Comparison of ENCODE assay signal across 38 cellular contexts in the genomic region with DNA sequence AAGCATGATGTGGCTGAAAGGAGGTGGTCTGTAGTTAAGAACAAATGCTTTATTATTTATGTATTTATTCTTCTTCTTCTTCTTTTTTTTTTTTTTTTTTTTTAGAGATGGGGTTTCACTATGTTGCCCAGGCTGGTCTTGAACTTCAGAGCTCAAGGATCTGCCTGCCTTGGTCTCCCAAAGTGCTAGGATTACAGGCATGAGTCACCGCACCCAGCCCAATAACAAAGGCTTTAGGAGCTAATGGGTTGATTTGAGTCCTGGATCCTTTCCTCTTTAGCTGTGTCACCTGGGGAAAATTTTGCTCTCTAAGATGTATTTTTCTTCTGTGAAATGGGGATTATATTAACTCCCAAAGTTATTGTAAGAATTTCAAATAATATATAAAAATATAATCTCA.
"Had no signal": no experiment of that assay in that cellular context is flagged by ENCODE, and none has a peak within 500 bp of the region (broad histone marks: within the 10 kb centered on the region; RNA-seq: fewer than 3 reads in every experiment).

No MANE protein-coding gene starts in this region.

- H3K4me1 ChIP-seq: adrenal gland, body of pancreas, breast epithelium had no signal

- H3K27ac ChIP-seq: adrenal gland, body of pancreas, brain microvascular endothelial cell, breast epithelium, VCaP had no signal

- H3K4me3 Mint-ChIP-seq: activated CD4-positive, alpha-beta memory T cell treated with anti-CD3 and anti-CD28 coated beads, Interleukin-2, amount 10 ng/mL, durations not matched to agents 7 days and 5 days; activated CD4-positive, alpha-beta T cell treated with anti-CD3 and anti-CD28 coated beads for 36 hours; activated CD4-positive, alpha-beta T cell treated with anti-CD3 and anti-CD28 coated beads, Interleukin-2, amount 10 ng/mL, durations not matched to agents 7 days and 5 days; activated CD8-positive, alpha-beta memory T cell treated with anti-CD3 and anti-CD28 coated beads, Interleukin-2, amount 10 ng/mL, durations not matched to agents 7 days and 5 days; activated CD8-positive, alpha-beta T cell treated with anti-CD3 and anti-CD28 coated beads, Interleukin-2, amount 10 ng/mL, durations not matched to agents 7 days and 5 days; activated naive CD4-positive, alpha-beta T cell treated with anti-CD3 and anti-CD28 coated beads for 36 hours; activated naive CD8-positive, alpha-beta T cell treated with anti-CD3 and anti-CD28 coated beads for 36 hours; activated T-cell treated with anti-CD3 and anti-CD28 coated beads, Interleukin-2, amount 50 U/mL, for 4 hours; activated T-cell treated with anti-CD3 and anti-CD28 coated beads, Interleukin-2, amount 50 U/mL, for 72 hours; activated T-helper 1 cell treated with anti-CD3 and anti-CD28 coated beads, Interleukin-12 subunit alpha, Interleukin-12 subunit beta, Interleukin-2, Interleukin-4 antibody, amounts not matched to agents 30 ng/mL and 10 ng/mL and 1 ng/mL, durations not matched to agents 14 hours and 24 hours and 36 hours; activated T-helper 17 cell treated with anti-CD3 and anti-CD28 coated beads, Interleukin-2, amount 50 U/mL, for 72 hours; T-helper 1 cell treated with Interleukin-12 subunit alpha and Interleukin-12 subunit beta and Interleukin-4 antibody, amounts not matched to agents 30 μg/mL and 1 μg/mL, for 36 hours; T-helper 2 cell treated with Interferon-gamma antibody and Interleukin-4, amounts not matched to agents 5 μg/mL and 100 μg/mL, for 36 hours had no signal

- H3K4me3 ChIP-seq: adrenal gland, body of pancreas, breast epithelium had no signal

- H3K27me3 ChIP-seq: adrenal gland, body of pancreas, brain microvascular endothelial cell, breast epithelium had no signal

- FAIRE-seq: astrocyte, TTC549 had no signal

- H3K36me3 Mint-ChIP-seq: activated CD8-positive, alpha-beta memory T cell treated with anti-CD3 and anti-CD28 coated beads, Interleukin-2, amount 10 ng/mL, durations not matched to agents 7 days and 5 days; activated naive CD4-positive, alpha-beta T cell treated with anti-CD3 and anti-CD28 coated beads, Interleukin-2, amount 50 U/mL, for 72 hours; activated naive CD8-positive, alpha-beta T cell treated with anti-CD3 and anti-CD28 coated beads for 36 hours had no signal

- H3K4me1 Mint-ChIP-seq: activated CD4-positive, alpha-beta memory T cell treated with anti-CD3 and anti-CD28 coated beads, Interleukin-2, amount 10 ng/mL, durations not matched to agents 7 days and 5 days; activated CD4-positive, alpha-beta T cell treated with anti-CD3 and anti-CD28 coated beads for 36 hours; activated CD4-positive, alpha-beta T cell treated with anti-CD3 and anti-CD28 coated beads, Interleukin-2, amount 10 ng/mL, durations not matched to agents 7 days and 5 days; activated CD8-positive, alpha-beta memory T cell treated with anti-CD3 and anti-CD28 coated beads, Interleukin-2, amount 10 ng/mL, durations not matched to agents 7 days and 5 days; activated naive CD8-positive, alpha-beta T cell treated with anti-CD3 and anti-CD28 coated beads for 36 hours; activated T-helper 17 cell treated with anti-CD3 and anti-CD28 coated beads, Interleukin-2, amount 50 U/mL, for 72 hours had no signal

- ATAC-seq: activated CD4-positive, alpha-beta T cell treated with anti-CD3 and anti-CD28 coated beads for 36 hours; activated CD4-positive, CD25-positive, alpha-beta regulatory T cell treated with anti-CD3 and anti-CD28 coated beads, Interleukin-2, amount 50 U/mL, for 24 hours; activated CD8-positive, alpha-beta memory T cell treated with anti-CD3 and anti-CD28 coated beads, Interleukin-2, amount 10 ng/mL, durations not matched to agents 7 days and 5 days; activated CD8-positive, alpha-beta T cell treated with anti-CD3 and anti-CD28 coated beads, Interleukin-2, amount 10 ng/mL, durations not matched to agents 7 days and 5 days; activated naive CD4-positive, alpha-beta T cell treated with anti-CD3 and anti-CD28 coated beads, Interleukin-2, amount 50 U/mL, for 72 hours; activated T-cell treated with anti-CD3 and anti-CD28 coated beads, Interleukin-2, amount 50 U/mL, for 4 hours; activated T-cell treated with anti-CD3 and anti-CD28 coated beads, Interleukin-2, amount 50 U/mL, for 72 hours; activated T-helper 17 cell treated with anti-CD3 and anti-CD28 coated beads, Interleukin-2, amount 50 U/mL, for 72 hours; body of pancreas had no signal

- H3K9me3 Mint-ChIP-seq: activated CD4-positive, alpha-beta memory T cell treated with anti-CD3 and anti-CD28 coated beads, Interleukin-2, amount 10 ng/mL, durations not matched to agents 7 days and 5 days; activated CD4-positive, alpha-beta T cell treated with anti-CD3 and anti-CD28 coated beads, Interleukin-2, amount 10 ng/mL, durations not matched to agents 7 days and 5 days; activated naive CD4-positive, alpha-beta T cell treated with anti-CD3 and anti-CD28 coated beads, Interleukin-2, amount 50 U/mL, for 72 hours; activated naive CD8-positive, alpha-beta T cell treated with anti-CD3 and anti-CD28 coated beads for 36 hours; activated T-cell treated with anti-CD3 and anti-CD28 coated beads, Interleukin-2, amount 50 U/mL, for 4 hours; activated T-cell treated with anti-CD3 and anti-CD28 coated beads, Interleukin-2, amount 50 U/mL, for 72 hours; activated T-helper 1 cell treated with anti-CD3 and anti-CD28 coated beads, Interleukin-12 subunit alpha, Interleukin-12 subunit beta, Interleukin-2, Interleukin-4 antibody, amounts not matched to agents 30 ng/mL and 10 ng/mL and 1 ng/mL, durations not matched to agents 14 hours and 24 hours and 36 hours; T-helper 1 cell treated with Interleukin-12 subunit alpha and Interleukin-12 subunit beta and Interleukin-4 antibody, amounts not matched to agents 30 μg/mL and 1 μg/mL, for 36 hours; T-helper 2 cell treated with Interferon-gamma antibody and Interleukin-4, amounts not matched to agents 5 μg/mL and 100 μg/mL, for 36 hours had no signal

- H3K36me3 ChIP-seq: adrenal gland, brain microvascular endothelial cell, breast epithelium had no signal

- DNase-seq: activated CD4-positive, alpha-beta memory T cell treated with anti-CD3 and anti-CD28 coated beads, Interleukin-2, amount 10 ng/mL, durations not matched to agents 7 days and 5 days; activated CD4-positive, alpha-beta T cell treated with anti-CD3 and anti-CD28 coated beads for 1 hour; activated CD4-positive, alpha-beta T cell treated with anti-CD3 and anti-CD28 coated beads for 36 hours; activated CD4-positive, alpha-beta T cell treated with anti-CD3 and anti-CD28 coated beads for 48 hours; activated CD4-positive, alpha-beta T cell treated with anti-CD3 and anti-CD28 coated beads, Interleukin-2, amount 10 ng/mL, durations not matched to agents 7 days and 5 days; activated CD4-positive, alpha-beta T cell treated with anti-CD3 and anti-CD28 coated beads, Interleukin-2, amount 50 U/mL, for 48 hours; activated CD4-positive, CD25-positive, alpha-beta regulatory T cell; activated CD8-positive, alpha-beta memory T cell treated with anti-CD3 and anti-CD28 coated beads for 24 hours; activated CD8-positive, alpha-beta memory T cell treated with anti-CD3 and anti-CD28 coated beads, Interleukin-2, amount 10 ng/mL, durations not matched to agents 7 days and 5 days; activated CD8-positive, alpha-beta memory T cell treated with anti-CD3 and anti-CD28 coated beads, Interleukin-2, amount 50 U/mL, for 48 hours; activated CD8-positive, alpha-beta T cell treated with anti-CD3 and anti-CD28 coated beads, Interleukin-2, amount 10 ng/mL, durations not matched to agents 7 days and 5 days; activated effector memory CD4-positive, alpha-beta T cell treated with anti-CD3 and anti-CD28 coated beads, Interleukin-2, amount 50 U/mL, for 16 hours; activated gamma-delta T cell treated with Interleukin-2 at 50 U/mL for 16 hours; activated naive CD4-positive, alpha-beta T cell; activated naive CD4-positive, alpha-beta T cell treated with anti-CD3 and anti-CD28 coated beads for 36 hours; activated naive CD4-positive, alpha-beta T cell treated with anti-CD3 and anti-CD28 coated beads, Interleukin-2, amount 50 U/mL, for 16 hours; activated naive CD8-positive, alpha-beta T cell treated with anti-CD3 and anti-CD28 coated beads for 36 hours; activated T-cell treated with anti-CD3 and anti-CD28 coated beads, Interleukin-2, amount 50 U/mL, for 4 hours; activated T-cell treated with anti-CD3 and anti-CD28 coated beads, Interleukin-2, amount 50 U/mL, for 72 hours; adrenal gland; amniotic stem cell; aorta; body of pancreas; brain microvascular endothelial cell; central memory CD4-positive, alpha-beta T cell; T-helper 1 cell; T-helper 2 cell; T-helper 9 cell had no signal

- H3K27me3 Mint-ChIP-seq: activated CD4-positive, alpha-beta memory T cell treated with anti-CD3 and anti-CD28 coated beads, Interleukin-2, amount 10 ng/mL, durations not matched to agents 7 days and 5 days; activated CD4-positive, alpha-beta T cell treated with anti-CD3 and anti-CD28 coated beads for 36 hours; activated CD4-positive, alpha-beta T cell treated with anti-CD3 and anti-CD28 coated beads, Interleukin-2, amount 10 ng/mL, durations not matched to agents 7 days and 5 days; activated CD8-positive, alpha-beta memory T cell treated with anti-CD3 and anti-CD28 coated beads, Interleukin-2, amount 10 ng/mL, durations not matched to agents 7 days and 5 days; activated naive CD8-positive, alpha-beta T cell treated with anti-CD3 and anti-CD28 coated beads for 36 hours; activated T-helper 17 cell treated with anti-CD3 and anti-CD28 coated beads, Interleukin-2, amount 50 U/mL, for 72 hours had no signal

- H3K9me3 ChIP-seq: adrenal gland, body of pancreas, breast epithelium had no signal

- H3K27ac Mint-ChIP-seq: activated CD4-positive, alpha-beta memory T cell treated with anti-CD3 and anti-CD28 coated beads, Interleukin-2, amount 10 ng/mL, durations not matched to agents 7 days and 5 days; activated CD4-positive, alpha-beta T cell treated with anti-CD3 and anti-CD28 coated beads for 36 hours; activated CD4-positive, alpha-beta T cell treated with anti-CD3 and anti-CD28 coated beads, Interleukin-2, amount 10 ng/mL, durations not matched to agents 7 days and 5 days; activated CD8-positive, alpha-beta memory T cell treated with anti-CD3 and anti-CD28 coated beads, Interleukin-2, amount 10 ng/mL, durations not matched to agents 7 days and 5 days; activated CD8-positive, alpha-beta T cell treated with anti-CD3 and anti-CD28 coated beads, Interleukin-2, amount 10 ng/mL, durations not matched to agents 7 days and 5 days; activated naive CD4-positive, alpha-beta T cell treated with anti-CD3 and anti-CD28 coated beads for 36 hours; activated naive CD4-positive, alpha-beta T cell treated with anti-CD3 and anti-CD28 coated beads, Interleukin-2, amount 50 U/mL, for 72 hours; activated naive CD8-positive, alpha-beta T cell treated with anti-CD3 and anti-CD28 coated beads for 36 hours; activated T-cell treated with anti-CD3 and anti-CD28 coated beads, Interleukin-2, amount 50 U/mL, for 72 hours; activated T-helper 1 cell treated with anti-CD3 and anti-CD28 coated beads, Interleukin-12 subunit alpha, Interleukin-12 subunit beta, Interleukin-2, Interleukin-4 antibody, amounts not matched to agents 30 ng/mL and 10 ng/mL and 1 ng/mL, durations not matched to agents 14 hours and 24 hours and 36 hours; activated T-helper 17 cell treated with anti-CD3 and anti-CD28 coated beads, Interleukin-2, amount 50 U/mL, for 72 hours; T-helper 1 cell treated with Interleukin-12 subunit alpha and Interleukin-12 subunit beta and Interleukin-4 antibody, amounts not matched to agents 30 μg/mL and 1 μg/mL, for 36 hours had no signal
